Comparison of ENCODE assay signal across 8 cellular contexts in the genomic region with DNA sequence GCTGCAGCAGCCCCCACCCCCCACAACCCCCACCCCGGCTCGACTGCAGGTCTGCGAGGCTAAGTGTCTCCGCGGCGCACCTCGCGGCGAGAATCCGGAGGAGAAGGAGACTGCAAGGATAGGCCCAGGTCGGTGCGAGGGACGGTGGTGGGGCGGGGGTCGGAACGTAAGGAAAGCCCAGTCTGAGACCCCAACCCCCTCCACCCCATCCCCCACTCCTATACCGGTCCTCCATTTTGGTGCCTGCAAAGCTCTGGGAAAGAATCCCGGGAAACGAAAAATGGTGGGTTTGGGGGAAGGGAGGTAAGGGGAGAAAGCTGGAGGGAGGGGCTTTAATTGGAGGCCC. TPM values are rescaled to one million over a fixed set of nuclear protein-coding genes. Genes with fewer than 3 reads are reported as not detected.
A peak's percentile ranks its signal among the peaks of the same experiment; 100 is the strongest.
DNase-seq lines count a peak whose midpoint lies in the region; TF ChIP-seq lines count a peak whose summit lies in the region.

No MANE protein-coding gene starts in this region.

- DNase-seq in NCI-H1417 (lab: John Stamatoyannopoulos, UW) (peak; percentile 12 to 61 (median 27)), NCI-H1417 treated with DMSO at 0.1 percent for 48 hours (lab: John Stamatoyannopoulos, UW) (no peak), NT2/D1 (ENCODE audit: low read depth, low spot score) (no peak), colonic mucosa (peak; percentile 21), lung microvascular endothelial cell (ENCODE audit: low read depth in 2 of 2) (peak; percentile 9 to 42), ureter (ENCODE audit: low spot score) (peak; percentile 45)
- no peak for DNase-seq in effector CD8-positive, alpha-beta T cell (lab: John Stamatoyannopoulos, UW)
- DNase-seq in NK-92 treated with Interleukin-12 subunit alpha and Interleukin-12 subunit beta, amount 100 ng/mL, for 24 hours (lab: John Stamatoyannopoulos, UW): no peak

- TF ChIP-seq CTCF in colonic mucosa (IDR thresholded peaks at IDR 0.05): no peak

- H3K36me3 ChIP-seq in NT2/D1 (ENCODE audit: insufficient read depth, insufficient read length, low read length) (peaks cover 35% of the 10 kb centered on the region), colonic mucosa (no peaks in the 10 kb centered on the region)

- intact Hi-C loops in colonic mucosa (cut with DNase I): no loop called here

- no peaks in the 10 kb centered on the region for H3K27me3 ChIP-seq in NT2/D1 (ENCODE audit: insufficient read depth, insufficient read length)
- no peaks in the 10 kb centered on the region for H3K27me3 ChIP-seq in colonic mucosa

- H3K9ac ChIP-seq in NT2/D1 (ENCODE audit: insufficient read length, low read depth) (peak overlapping the region; percentile 92), colonic mucosa (ENCODE audit: low read depth in 2 of 2, low read length in 2 of 2) (peak overlapping the region in 1 of 2 donors; percentile 40)

- H3K4me3 ChIP-seq in NT2/D1 (ENCODE audit: insufficient read length, low read depth) (peak overlapping the region; percentile 60), colonic mucosa (peak overlapping the region; percentile 56)

- H3K27ac ChIP-seq in colonic mucosa: no peak overlapping the region

- peaks cover 4% of the 10 kb centered on the region for H3K9me3 ChIP-seq in NT2/D1 (ENCODE audit: insufficient read depth, low read length)
- H3K9me3 ChIP-seq in colonic mucosa: no peaks in the 10 kb centered on the region

- H3K4me1 ChIP-seq in NT2/D1 (ENCODE audit: insufficient read depth, insufficient read length) (no peaks in the 10 kb centered on the region), colonic mucosa (no peaks in the 10 kb centered on the region)

RNA-seq across cellular contexts. Expression of gene BEX3, which starts 0.6 kb away (rescaled TPM):
- total RNA-seq in colonic mucosa (10 to 100 TPM; 33.7 to 44.9 TPM), lung microvascular endothelial cell (200 and 209 TPM in 2 replicates), ureter (111 TPM)

RNA-seq across cellular contexts. Expression of gene TCEAL9, which starts 20.6 kb away (rescaled TPM):
- total RNA-seq in colonic mucosa (10 to 100 TPM; 23.9 to 34.7 TPM), lung microvascular endothelial cell (64.1 and 83.7 TPM in 2 replicates), ureter (52.1 TPM)

RNA-seq across cellular contexts. Expression of gene TCEAL7, which starts 46.9 kb away (rescaled TPM):
- 1 to 10 TPM in 1 of 2 donors, under 1 TPM in 1; 0.82 to 4.0 TPM for total RNA-seq in colonic mucosa
- total RNA-seq in lung microvascular endothelial cell: 0.22 TPM in 1 of 2 replicates, not detected in the other
- total RNA-seq in ureter: 7.9 TPM

Comparison
In these comparisons a context has a peak if more than half of its experiments do, and no peak if none do; other contexts are left out.
1. DNase-seq: peak in NCI-H1417 (3 of 3), colonic mucosa (single experiment), lung microvascular endothelial cell (2 of 2) and ureter (single experiment); none in NCI-H1417 treated with DMSO at 0.1 percent for 48 hours (single experiment), NT2/D1 (single experiment), effector CD8-positive, alpha-beta T cell (single experiment) and NK-92 treated with Interleukin-12 subunit alpha and Interleukin-12 subunit beta, amount 100 ng/mL, for 24 hours (single experiment).